In genomic region chr3:106512846-106513245, GRCh38 we compare ENCODE assay signal across 17 cellular contexts.
DNase-seq lines count a peak whose midpoint lies in the region; ATAC-seq, FAIRE-seq and TF ChIP-seq lines count a peak whose summit lies in the region.
"Had no signal": no experiment of that assay in that cellular context is flagged by ENCODE, and none has a peak within 500 bp of the region (broad histone marks: within the 10 kb centered on the region; RNA-seq: fewer than 3 reads in every experiment).

No MANE protein-coding gene starts in this region.

- TF ChIP-seq POLR2A in H54 (IDR thresholded peaks at IDR 0.05; ENCODE audit: low read depth, low read length): no peak
- no peak for TF ChIP-seq POLR2A in GM12878 (IDR thresholded peaks at IDR 0.05; ENCODE audit: low read depth, low read length)

- H3K4me3 ChIP-seq in GM12878 (no peak overlapping the region), small intestine (ENCODE audit: low read depth in 1 of 2, low read length in 2 of 2) (no peak overlapping the region)
- H3K4me3 ChIP-seq: BLaER1 had no signal

- H3K4me2 ChIP-seq in GM12878 (ENCODE audit: control insufficient read depth, insufficient read depth): no peak overlapping the region
- H3K4me2 ChIP-seq: BLaER1 had no signal

- ATAC-seq in GM12878 (no peak), HG02973 (IDR thresholded peaks at IDR 0.05; ENCODE audit: unreplicated experiment) (no peak)
- ATAC-seq: CD8-positive, alpha-beta T cell; HCT116 had no signal

- no peaks in the 10 kb centered on the region for H4K20me1 ChIP-seq in GM12878 (ENCODE audit: control insufficient read depth, insufficient read depth)
- H4K20me1 ChIP-seq: BLaER1 had no signal

- CTCF ChIA-PET in GM12878 (lab: Yijun Ruan, JAX): no interaction called here

- H3K36me3 ChIP-seq in GM12878 (ENCODE audit: control insufficient read depth in 2 of 2, insufficient read depth in 2 of 2, low read length in 1 of 2) (no peaks in the 10 kb centered on the region), small intestine (ENCODE audit: control insufficient read depth in 2 of 2, insufficient read depth in 2 of 2, low read length in 2 of 2) (no peaks in the 10 kb centered on the region)
- H3K36me3 ChIP-seq: BLaER1 had no signal

- SMC1A ChIA-PET in GM12878 (lab: Charles Lee; ENCODE audit: uncharacterized antibody, unreplicated experiment): interaction anchor here (1.1 to 1.3 kb wide), 2 partner anchors 13 to 22 kb away, joined by 3 read pairs; no protein-coding TSS in a partner anchor

- H3K79me2 ChIP-seq in GM12878 (ENCODE audit: control insufficient read depth, insufficient read depth, low read length): no peaks in the 10 kb centered on the region

- H3K9ac ChIP-seq in GM12878 (ENCODE audit: control insufficient read depth, insufficient read depth, low read length): no peak overlapping the region
- H3K9ac ChIP-seq: BLaER1 had no signal

- no peak overlapping the region for H2AFZ ChIP-seq in GM12878 (ENCODE audit: control insufficient read depth, low read depth, low read length)

- RAD21 ChIA-PET in GM12878 (lab: Charles Lee; ENCODE audit: unreplicated experiment): no interaction called here

- in situ Hi-C loops in GM12878 (cut with MboI): no loop called here

- H3K9me3 ChIP-seq in GM12878 (replicated peaks; ENCODE audit: control insufficient read depth, insufficient read depth, low read length) (no peaks in the 10 kb centered on the region), small intestine (ENCODE audit: control insufficient read depth, low read depth) (no peaks in the 10 kb centered on the region)
- H3K9me3 ChIP-seq: BLaER1, Caco-2 had no signal

- DNase-seq in H54 (ENCODE audit: insufficient read length, low spot score) (no peak), MV-4-11 (lab: John Stamatoyannopoulos, UW) (peak; percentile 0), GM12878 (ENCODE audit: low read depth, low spot score) (no peak), small intestine (peak; percentile 1), hippocampal formation (lab: John Stamatoyannopoulos, UW) (no peak)
- DNase-seq in stimulated activated CD4-positive, alpha-beta T cell treated with anti-CD3 and anti-CD28 coated beads, Interleukin-4, amount 100 ng/mL, for 4 hours: no peak
- DNase-seq: Caco-2; CD4-positive, CD25-positive, alpha-beta regulatory T cell; CD8-positive, alpha-beta T cell; DMS153; DND-41; H9 had no signal

- H3K27me3 ChIP-seq in GM12878 (replicated peaks in 1 of 2; ENCODE audit: control insufficient read depth in 2 of 2, insufficient read depth in 2 of 2, low read length in 1 of 2): no peaks in the 10 kb centered on the region
- no peaks in the 10 kb centered on the region for H3K27me3 ChIP-seq in small intestine (ENCODE audit: control insufficient read depth in 2 of 2, insufficient read depth in 2 of 2, low read length in 2 of 2)
- H3K27me3 ChIP-seq: BLaER1 had no signal

- no peak for TF ChIP-seq CTCF in GM12878 (IDR thresholded peaks at IDR 0.05 in 2 of 3, conservative IDR thresholded peaks at IDR 0.05 in 1 of 3; ENCODE audit: control insufficient read depth in 2 of 3, extremely low read depth in 1 of 3, insufficient read depth in 1 of 3, low read depth in 3 of 3, low read length in 3 of 3)

- no TSS peak for BruUV-seq in GM12878 (replicated peaks; lab: Mats Ljungman, UMichigan)

- FAIRE-seq in H54 (lab: Jason Lieb, UNC) (peak; percentile 72), GM12878 (lab: Jason Lieb, UNC) (peak; percentile 81), small intestine (lab: Jason Lieb, UNC) (no peak)
- FAIRE-seq: H1 had no signal

- intact Hi-C loops in GM12878 (cut with micrococcal nuclease; ENCODE audit: unreplicated experiment): no loop called here

- no peak for TF ChIP-seq RAD21 in GM12878 (IDR thresholded peaks at IDR 0.05; ENCODE audit: insufficient read depth, low read depth, low read length)

- TF ChIP-seq EP300 in GM12878 (IDR thresholded peaks at IDR 0.05; ENCODE audit: borderline replicate concordance in 1 of 2, control insufficient read depth in 1 of 2, low read depth in 2 of 2, low read length in 2 of 2): no peak

- H3K4me1 ChIP-seq in GM12878 (ENCODE audit: control insufficient read depth, insufficient read depth, low read length) (no peaks in the 10 kb centered on the region), small intestine (ENCODE audit: control insufficient read depth in 2 of 2, insufficient read depth in 1 of 2, low read depth in 1 of 2, low read length in 1 of 2) (no peaks in the 10 kb centered on the region)

- 100% methylated on average over 1 of the region's 1 CpG for WGBS in GM12878 (ENCODE audit: insufficient coverage, insufficient replicate concordance, low lambda C conversion rate, missing lambda C conversion rate)
- WGBS in small intestine, 3 donors: 98 to 100% (median 100%) methylated on average over 1 of the region's 1 CpG

- POLR2A ChIA-PET in GM12878 (lab: Charles Lee): no interaction called here

- no peak overlapping the region for H3K27ac ChIP-seq in GM12878 (ENCODE audit: control insufficient read depth, insufficient read depth)
- H3K27ac ChIP-seq in small intestine (ENCODE audit: low read depth in 1 of 2, low read length in 1 of 2): no peak overlapping the region
- H3K27ac ChIP-seq: BLaER1, C4-2B had no signal

TF ChIP-seq in GM12878, 131 proteins besides CTCF, POLR2A, EP300 and RAD21 (continues in another document):
- TF ChIP-seq, protein P1, sequence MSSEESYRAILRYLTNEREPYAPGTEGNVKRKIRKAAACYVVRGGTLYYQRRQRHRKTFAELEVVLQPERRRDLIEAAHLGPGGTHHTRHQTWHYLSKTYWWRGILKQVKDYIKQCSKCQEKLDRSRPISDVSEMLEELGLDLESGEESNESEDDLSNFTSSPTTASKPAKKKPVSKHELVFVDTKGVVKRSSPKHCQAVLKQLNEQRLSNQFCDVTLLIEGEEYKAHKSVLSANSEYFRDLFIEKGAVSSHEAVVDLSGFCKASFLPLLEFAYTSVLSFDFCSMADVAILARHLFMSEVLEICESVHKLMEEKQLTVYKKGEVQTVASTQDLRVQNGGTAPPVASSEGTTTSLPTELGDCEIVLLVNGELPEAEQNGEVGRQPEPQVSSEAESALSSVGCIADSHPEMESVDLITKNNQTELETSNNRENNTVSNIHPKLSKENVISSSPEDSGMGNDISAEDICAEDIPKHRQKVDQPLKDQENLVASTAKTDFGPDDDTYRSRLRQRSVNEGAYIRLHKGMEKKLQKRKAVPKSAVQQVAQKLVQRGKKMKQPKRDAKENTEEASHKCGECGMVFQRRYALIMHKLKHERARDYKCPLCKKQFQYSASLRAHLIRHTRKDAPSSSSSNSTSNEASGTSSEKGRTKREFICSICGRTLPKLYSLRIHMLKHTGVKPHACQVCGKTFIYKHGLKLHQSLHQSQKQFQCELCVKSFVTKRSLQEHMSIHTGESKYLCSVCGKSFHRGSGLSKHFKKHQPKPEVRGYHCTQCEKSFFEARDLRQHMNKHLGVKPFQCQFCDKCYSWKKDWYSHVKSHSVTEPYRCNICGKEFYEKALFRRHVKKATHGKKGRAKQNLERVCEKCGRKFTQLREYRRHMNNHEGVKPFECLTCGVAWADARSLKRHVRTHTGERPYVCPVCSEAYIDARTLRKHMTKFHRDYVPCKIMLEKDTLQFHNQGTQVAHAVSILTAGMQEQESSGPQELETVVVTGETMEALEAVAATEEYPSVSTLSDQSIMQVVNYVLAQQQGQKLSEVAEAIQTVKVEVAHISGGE (CRISPR knock-in tag; IDR thresholded peaks at IDR 0.05): no peak
- no peak for TF ChIP-seq GABPA (IDR thresholded peaks at IDR 0.05; ENCODE audit: low read depth)
- TF ChIP-seq MEF2A (IDR thresholded peaks at IDR 0.05; ENCODE audit: insufficient read depth, low read depth, low read length): no peak
- no peak for TF ChIP-seq ATF7 (IDR thresholded peaks at IDR 0.05; ENCODE audit: low read depth)
- TF ChIP-seq IRF4 (IDR thresholded peaks at IDR 0.05; ENCODE audit: low read depth, low read length): no peak
- TF ChIP-seq BHLHE40 (IDR thresholded peaks at IDR 0.05; ENCODE audit: borderline replicate concordance in 1 of 2, low read depth in 2 of 2, low read length in 1 of 2): no peak
- no peak for TF ChIP-seq NFYA (IDR thresholded peaks at IDR 0.05; ENCODE audit: borderline replicate concordance, low read depth, low read length)
- TF ChIP-seq, protein P2, sequence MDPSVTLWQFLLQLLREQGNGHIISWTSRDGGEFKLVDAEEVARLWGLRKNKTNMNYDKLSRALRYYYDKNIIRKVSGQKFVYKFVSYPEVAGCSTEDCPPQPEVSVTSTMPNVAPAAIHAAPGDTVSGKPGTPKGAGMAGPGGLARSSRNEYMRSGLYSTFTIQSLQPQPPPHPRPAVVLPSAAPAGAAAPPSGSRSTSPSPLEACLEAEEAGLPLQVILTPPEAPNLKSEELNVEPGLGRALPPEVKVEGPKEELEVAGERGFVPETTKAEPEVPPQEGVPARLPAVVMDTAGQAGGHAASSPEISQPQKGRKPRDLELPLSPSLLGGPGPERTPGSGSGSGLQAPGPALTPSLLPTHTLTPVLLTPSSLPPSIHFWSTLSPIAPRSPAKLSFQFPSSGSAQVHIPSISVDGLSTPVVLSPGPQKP (IDR thresholded peaks at IDR 0.05; ENCODE audit: low read depth, low read length): no peak
- no peak for TF ChIP-seq YBX1 (IDR thresholded peaks at IDR 0.05)
- no peak for TF ChIP-seq RBBP5 (conservative IDR thresholded peaks at IDR 0.05)
- TF ChIP-seq CHD4 (IDR thresholded peaks at IDR 0.05): no peak

Comparison
In these comparisons a context has a peak if more than half of its experiments do, and no peak if none do; other contexts are left out.
1. DNase-seq: peak in MV-4-11 (single experiment) and small intestine (single experiment); none in H54 (single experiment), GM12878 (single experiment), stimulated activated CD4-positive, alpha-beta T cell treated with anti-CD3 and anti-CD28 coated beads, Interleukin-4, amount 100 ng/mL, for 4 hours (0 of 2) and hippocampal formation (0 of 2).